In the genomic region with DNA sequence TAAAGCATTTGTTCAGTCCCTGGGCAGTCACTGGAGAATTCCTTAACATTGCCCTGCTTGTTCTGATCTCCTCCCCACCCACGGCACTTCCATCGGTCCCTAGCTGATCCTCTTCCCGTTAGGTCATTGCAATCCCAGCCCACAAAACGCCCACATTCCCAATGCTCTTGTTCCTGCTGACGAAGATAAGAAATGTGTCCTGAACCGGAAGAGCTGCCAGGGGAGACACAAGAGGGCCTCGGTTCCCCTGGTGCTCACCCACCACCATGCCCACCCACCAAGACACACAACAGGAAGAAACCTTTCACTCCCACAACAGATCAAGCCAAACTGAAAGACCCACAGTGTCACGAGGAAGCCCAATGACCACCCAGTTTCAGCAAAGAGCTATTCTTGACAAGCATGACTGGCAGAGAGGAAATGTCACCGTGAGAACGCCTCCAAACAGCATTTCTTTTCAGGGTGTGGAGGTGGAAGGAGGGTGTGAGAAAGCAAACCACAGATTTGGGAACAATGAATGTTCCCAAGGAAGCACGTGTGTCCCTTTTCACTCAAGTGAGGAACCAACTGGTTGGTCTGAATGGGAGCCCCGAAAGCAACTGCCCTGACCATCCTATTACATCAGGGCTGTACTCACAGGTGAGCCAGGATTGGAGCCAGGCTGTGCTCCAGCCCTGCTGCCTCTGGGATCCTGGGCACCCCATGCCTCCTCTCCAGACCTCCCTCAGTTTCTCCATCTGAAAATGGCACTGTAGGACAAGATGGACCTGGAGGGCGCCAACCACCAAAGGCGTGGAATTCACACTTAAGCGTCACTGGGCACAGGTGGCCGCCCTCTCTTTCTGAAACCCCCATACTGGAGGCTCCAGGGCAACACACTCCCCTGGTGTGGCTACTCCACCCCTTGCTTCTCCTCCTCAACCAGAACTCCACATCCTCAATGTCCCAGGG, we compare ENCODE assay signal across 1 cellular context.
TF ChIP-seq lines count a peak whose summit lies in the region.

No MANE protein-coding gene starts in this region.

TF ChIP-seq in GM23338, 12 proteins besides CTCF, POLR2A, EP300 and RAD21 (continued from another document):
- TF ChIP-seq, protein P1, sequence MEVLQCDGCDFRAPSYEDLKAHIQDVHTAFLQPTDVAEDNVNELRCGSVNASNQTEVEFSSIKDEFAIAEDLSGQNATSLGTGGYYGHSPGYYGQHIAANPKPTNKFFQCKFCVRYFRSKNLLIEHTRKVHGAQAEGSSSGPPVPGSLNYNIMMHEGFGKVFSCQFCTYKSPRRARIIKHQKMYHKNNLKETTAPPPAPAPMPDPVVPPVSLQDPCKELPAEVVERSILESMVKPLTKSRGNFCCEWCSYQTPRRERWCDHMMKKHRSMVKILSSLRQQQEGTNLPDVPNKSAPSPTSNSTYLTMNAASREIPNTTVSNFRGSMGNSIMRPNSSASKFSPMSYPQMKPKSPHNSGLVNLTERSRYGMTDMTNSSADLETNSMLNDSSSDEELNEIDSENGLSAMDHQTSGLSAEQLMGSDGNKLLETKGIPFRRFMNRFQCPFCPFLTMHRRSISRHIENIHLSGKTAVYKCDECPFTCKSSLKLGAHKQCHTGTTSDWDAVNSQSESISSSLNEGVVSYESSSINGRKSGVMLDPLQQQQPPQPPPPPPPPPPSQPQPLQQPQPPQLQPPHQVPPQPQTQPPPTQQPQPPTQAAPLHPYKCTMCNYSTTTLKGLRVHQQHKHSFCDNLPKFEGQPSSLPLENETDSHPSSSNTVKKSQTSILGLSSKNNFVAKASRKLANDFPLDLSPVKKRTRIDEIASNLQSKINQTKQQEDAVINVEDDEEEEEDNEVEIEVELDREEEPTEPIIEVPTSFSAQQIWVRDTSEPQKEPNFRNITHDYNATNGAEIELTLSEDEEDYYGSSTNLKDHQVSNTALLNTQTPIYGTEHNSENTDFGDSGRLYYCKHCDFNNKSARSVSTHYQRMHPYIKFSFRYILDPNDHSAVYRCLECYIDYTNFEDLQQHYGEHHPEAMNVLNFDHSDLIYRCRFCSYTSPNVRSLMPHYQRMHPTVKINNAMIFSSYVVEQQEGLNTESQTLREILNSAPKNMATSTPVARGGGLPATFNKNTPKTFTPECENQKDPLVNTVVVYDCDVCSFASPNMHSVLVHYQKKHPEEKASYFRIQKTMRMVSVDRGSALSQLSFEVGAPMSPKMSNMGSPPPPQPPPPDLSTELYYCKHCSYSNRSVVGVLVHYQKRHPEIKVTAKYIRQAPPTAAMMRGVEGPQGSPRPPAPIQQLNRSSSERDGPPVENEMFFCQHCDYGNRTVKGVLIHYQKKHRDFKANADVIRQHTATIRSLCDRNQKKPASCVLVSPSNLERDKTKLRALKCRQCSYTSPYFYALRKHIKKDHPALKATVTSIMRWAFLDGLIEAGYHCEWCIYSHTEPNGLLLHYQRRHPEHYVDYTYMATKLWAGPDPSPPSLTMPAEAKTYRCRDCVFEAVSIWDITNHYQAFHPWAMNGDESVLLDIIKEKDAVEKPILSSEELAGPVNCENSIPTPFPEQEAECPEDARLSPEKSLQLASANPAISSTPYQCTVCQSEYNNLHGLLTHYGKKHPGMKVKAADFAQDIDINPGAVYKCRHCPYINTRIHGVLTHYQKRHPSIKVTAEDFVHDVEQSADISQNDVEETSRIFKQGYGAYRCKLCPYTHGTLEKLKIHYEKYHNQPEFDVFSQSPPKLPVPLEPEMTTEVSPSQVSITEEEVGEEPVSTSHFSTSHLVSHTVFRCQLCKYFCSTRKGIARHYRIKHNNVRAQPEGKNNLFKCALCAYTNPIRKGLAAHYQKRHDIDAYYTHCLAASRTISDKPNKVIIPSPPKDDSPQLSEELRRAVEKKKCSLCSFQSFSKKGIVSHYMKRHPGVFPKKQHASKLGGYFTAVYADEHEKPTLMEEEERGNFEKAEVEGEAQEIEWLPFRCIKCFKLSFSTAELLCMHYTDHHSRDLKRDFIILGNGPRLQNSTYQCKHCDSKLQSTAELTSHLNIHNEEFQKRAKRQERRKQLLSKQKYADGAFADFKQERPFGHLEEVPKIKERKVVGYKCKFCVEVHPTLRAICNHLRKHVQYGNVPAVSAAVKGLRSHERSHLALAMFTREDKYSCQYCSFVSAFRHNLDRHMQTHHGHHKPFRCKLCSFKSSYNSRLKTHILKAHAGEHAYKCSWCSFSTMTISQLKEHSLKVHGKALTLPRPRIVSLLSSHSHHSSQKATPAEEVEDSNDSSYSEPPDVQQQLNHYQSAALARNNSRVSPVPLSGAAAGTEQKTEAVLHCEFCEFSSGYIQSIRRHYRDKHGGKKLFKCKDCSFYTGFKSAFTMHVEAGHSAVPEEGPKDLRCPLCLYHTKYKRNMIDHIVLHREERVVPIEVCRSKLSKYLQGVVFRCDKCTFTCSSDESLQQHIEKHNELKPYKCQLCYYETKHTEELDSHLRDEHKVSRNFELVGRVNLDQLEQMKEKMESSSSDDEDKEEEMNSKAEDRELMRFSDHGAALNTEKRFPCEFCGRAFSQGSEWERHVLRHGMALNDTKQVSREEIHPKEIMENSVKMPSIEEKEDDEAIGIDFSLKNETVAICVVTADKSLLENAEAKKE (CRISPR knock-in tag; IDR thresholded peaks at IDR 0.05): no peak
- TF ChIP-seq, protein P2, sequence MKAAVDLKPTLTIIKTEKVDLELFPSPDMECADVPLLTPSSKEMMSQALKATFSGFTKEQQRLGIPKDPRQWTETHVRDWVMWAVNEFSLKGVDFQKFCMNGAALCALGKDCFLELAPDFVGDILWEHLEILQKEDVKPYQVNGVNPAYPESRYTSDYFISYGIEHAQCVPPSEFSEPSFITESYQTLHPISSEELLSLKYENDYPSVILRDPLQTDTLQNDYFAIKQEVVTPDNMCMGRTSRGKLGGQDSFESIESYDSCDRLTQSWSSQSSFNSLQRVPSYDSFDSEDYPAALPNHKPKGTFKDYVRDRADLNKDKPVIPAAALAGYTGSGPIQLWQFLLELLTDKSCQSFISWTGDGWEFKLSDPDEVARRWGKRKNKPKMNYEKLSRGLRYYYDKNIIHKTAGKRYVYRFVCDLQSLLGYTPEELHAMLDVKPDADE (IDR thresholded peaks at IDR 0.05): no peak
- no peak for TF ChIP-seq ZNF114 (CRISPR knock-in tag; IDR thresholded peaks at IDR 0.05)
- TF ChIP-seq CREB1 (CRISPR knock-in tag; IDR thresholded peaks at IDR 0.05; ENCODE audit: low read depth): no peak
- TF ChIP-seq NANOG (IDR thresholded peaks at IDR 0.05; ENCODE audit: borderline replicate concordance): no peak
- no peak for TF ChIP-seq POLR2AphosphoS5 (IDR thresholded peaks at IDR 0.05; ENCODE audit: low read depth)
- no peak for TF ChIP-seq JUNB (IDR thresholded peaks at IDR 0.05; ENCODE audit: unreplicated experiment)
